5 cellular contexts compared by ENCODE assay signal in the genomic region with DNA sequence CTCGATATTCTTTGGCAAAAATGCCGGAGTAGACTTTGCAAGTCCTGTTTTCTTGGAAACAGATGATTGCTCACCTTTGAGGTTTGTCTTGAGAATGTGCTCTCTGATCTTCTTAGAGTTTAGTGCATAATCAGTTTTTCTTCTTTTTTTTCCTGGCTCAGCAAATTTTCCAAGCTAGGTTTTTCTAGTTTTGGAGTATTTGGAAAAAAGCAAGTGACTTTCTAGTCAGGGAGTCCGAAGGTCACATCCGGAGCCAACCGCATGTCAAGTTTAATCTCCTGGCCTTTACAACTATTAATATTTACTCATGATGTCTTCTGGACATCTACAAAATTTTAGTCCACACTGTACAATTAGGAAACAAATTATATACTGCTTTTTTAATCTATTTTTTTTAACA.
DNase-seq lines count a peak whose midpoint lies in the region; ATAC-seq, FAIRE-seq and TF ChIP-seq lines count a peak whose summit lies in the region.
"Not testable (repeated sequence)": the region's sequence is repeated elsewhere in the genome, so short reads cannot be mapped to it uniquely, and the experiment has no call there.

No MANE protein-coding gene starts in this region.

- TF ChIP-seq POLR2A in IMR-90 (IDR thresholded peaks at IDR 0.05; ENCODE audit: low read depth, low read length): not testable (repeated sequence)

- not testable (repeated sequence) for H3K56ac ChIP-seq in IMR-90 (ENCODE audit: extremely low read depth, insufficient read depth, low read length)

- H4K8ac ChIP-seq in IMR-90 (ENCODE audit: low read depth in 2 of 2, low read length in 2 of 2): not testable (repeated sequence)

- not testable (repeated sequence) for H2BK120ac ChIP-seq in IMR-90 (ENCODE audit: low read depth, low read length)

- not testable (repeated sequence) for H3K27ac ChIP-seq in IMR-90 (ENCODE audit: insufficient read depth, low read length); liver (ENCODE audit: low read depth in 1 of 2, low read length in 2 of 2)

- not testable (repeated sequence) for H2BK5ac ChIP-seq in IMR-90 (ENCODE audit: low read depth, low read length, poor library complexity, severe bottlenecking)

- not testable (repeated sequence) for H3K4me3 ChIP-seq in IMR-90 (ENCODE audit: insufficient read depth, low read depth, low read length); liver (ENCODE audit: low read depth in 1 of 3, low read length in 3 of 3)

- H2BK20ac ChIP-seq in IMR-90 (ENCODE audit: low read depth, low read length): not testable (repeated sequence)

- H3K9ac ChIP-seq in IMR-90 (ENCODE audit: low read depth, low read length); liver (ENCODE audit: low read depth in 1 of 2, low read length in 2 of 2): not testable (repeated sequence)

- not testable (repeated sequence) for H3K27me3 ChIP-seq in IMR-90 (ENCODE audit: control insufficient read depth, insufficient read depth, low read length); liver (ENCODE audit: control insufficient read depth in 4 of 4, insufficient read depth in 4 of 4, low read length in 3 of 4)

- H3K36me3 ChIP-seq in IMR-90 (ENCODE audit: control insufficient read depth, insufficient read depth, low read length); liver (ENCODE audit: control insufficient read depth in 4 of 4, insufficient read depth in 3 of 4, low read depth in 1 of 4, low read length in 3 of 4): not testable (repeated sequence)

- CTCF ChIA-PET in IMR-90 (lab: Yijun Ruan, JAX): not testable (repeated sequence)

- H3K9me3 ChIP-seq in IMR-90 (ENCODE audit: control insufficient read depth, insufficient read depth, low read length); liver (ENCODE audit: control insufficient read depth in 4 of 4, low read length in 3 of 4): not testable (repeated sequence)

- in situ Hi-C loops in IMR-90 (cut with MboI; ENCODE audit: low sequenced_read_pairs): not testable (repeated sequence)

- not testable (repeated sequence) for H3K4me1 ChIP-seq in IMR-90 (ENCODE audit: control insufficient read depth, insufficient read depth, low read length)
- peaks cover 0 to 11% (median 5%) of the 10 kb centered on the region in 4 donors for H3K4me1 ChIP-seq in liver (ENCODE audit: control insufficient read depth in 4 of 4, insufficient read depth in 4 of 4, low read length in 3 of 4)

- not testable (repeated sequence) for H3K23ac ChIP-seq in IMR-90 (ENCODE audit: low read depth, low read length)

- not testable (repeated sequence) for H2AK5ac ChIP-seq in IMR-90 (ENCODE audit: low read depth, low read length)

- intact Hi-C loops in IMR-90 (cut with micrococcal nuclease): not testable (repeated sequence)

- H2AK9ac ChIP-seq in IMR-90 (replicated peaks; ENCODE audit: low read depth, low read length, poor library complexity): not testable (repeated sequence)

- H3K4me2 ChIP-seq in IMR-90 (ENCODE audit: low read depth, low read length): not testable (repeated sequence)

- H4K91ac ChIP-seq in IMR-90 (ENCODE audit: insufficient read depth, low read depth, low read length): not testable (repeated sequence)

- H3K18ac ChIP-seq in IMR-90 (ENCODE audit: low read depth, low read length): not testable (repeated sequence)

- POLR2A ChIA-PET in IMR-90 (lab: Charles Lee; ENCODE audit: unreplicated experiment): not testable (repeated sequence)

- not testable (repeated sequence) for H2AFZ ChIP-seq in IMR-90 (replicated peaks; ENCODE audit: low read length, poor library complexity)

- WGBS in IMR-90 (ENCODE audit: extremely low coverage in 2 of 2, insufficient read length in 1 of 2), 2 experiments: no CpG with 5 or more reads among the region's 5 CpGs
- 52% methylated on average over 5 of the region's 5 CpGs for WGBS in liver

- H3K14ac ChIP-seq in IMR-90 (replicated peaks; ENCODE audit: low read depth, low read length): not testable (repeated sequence)

- not testable (repeated sequence) for H2BK15ac ChIP-seq in IMR-90 (ENCODE audit: low read depth, low read length)

- TF ChIP-seq RAD21 in IMR-90 (IDR thresholded peaks at IDR 0.05; ENCODE audit: low read length); liver (IDR thresholded peaks at IDR 0.05): not testable (repeated sequence)

- FAIRE-seq in islet of Langerhans (lab: Jason Lieb, UNC): peak; percentile 83

- not testable (repeated sequence) for H3K4ac ChIP-seq in IMR-90 (ENCODE audit: low read depth, low read length)

- TF ChIP-seq CTCF in IMR-90 (conservative IDR thresholded peaks at IDR 0.05; ENCODE audit: low read depth, low read length); liver (IDR thresholded peaks at IDR 0.05; ENCODE audit: low read depth, low read length, missing input control): not testable (repeated sequence)

- not testable (repeated sequence) for ATAC-seq in IMR-90 (ENCODE audit: low read depth)
- ATAC-seq in left lobe of liver: peak; percentile 26

- not testable (repeated sequence) for H3K79me1 ChIP-seq in IMR-90 (ENCODE audit: low read depth in 1 of 2, low read length in 2 of 2)

- DNase-seq in IMR-90; left lobe of liver (ENCODE audit: low spot score): not testable (repeated sequence)
- DNase-seq in renal cortical epithelial cell (ENCODE audit: low read depth): peak; percentile 19

- dilution Hi-C loops in IMR-90 (cut with HindIII; ENCODE audit: low sequenced_read_pairs, unreplicated experiment): not testable (repeated sequence)

- H3K9me1 ChIP-seq in IMR-90 (ENCODE audit: insufficient read depth, low read length): not testable (repeated sequence)

- not testable (repeated sequence) for BruUV-seq in IMR-90 (replicated peaks; lab: Mats Ljungman, UMichigan)

- H4K20me1 ChIP-seq in IMR-90 (ENCODE audit: insufficient read depth, low read length): not testable (repeated sequence)

- H4K5ac ChIP-seq in IMR-90 (ENCODE audit: low read depth, low read length): not testable (repeated sequence)

TF ChIP-seq in IMR-90, 13 proteins besides CTCF, POLR2A, EP300 and RAD21:
- peak; percentile 67 for TF ChIP-seq MAFK (IDR thresholded peaks at IDR 0.05; ENCODE audit: low read depth, low read length)

TF ChIP-seq in liver, 16 proteins besides CTCF, POLR2A, EP300 and RAD21:
- TF ChIP-seq HNF4A (conservative IDR thresholded peaks at IDR 0.05): peak; percentile 51 to 52
TF ChIP-seq in liver: peak in this region for 1; not testable (repeated sequence) for 15.
